ENCODE assay signal across 9 cellular contexts in the genomic region with DNA sequence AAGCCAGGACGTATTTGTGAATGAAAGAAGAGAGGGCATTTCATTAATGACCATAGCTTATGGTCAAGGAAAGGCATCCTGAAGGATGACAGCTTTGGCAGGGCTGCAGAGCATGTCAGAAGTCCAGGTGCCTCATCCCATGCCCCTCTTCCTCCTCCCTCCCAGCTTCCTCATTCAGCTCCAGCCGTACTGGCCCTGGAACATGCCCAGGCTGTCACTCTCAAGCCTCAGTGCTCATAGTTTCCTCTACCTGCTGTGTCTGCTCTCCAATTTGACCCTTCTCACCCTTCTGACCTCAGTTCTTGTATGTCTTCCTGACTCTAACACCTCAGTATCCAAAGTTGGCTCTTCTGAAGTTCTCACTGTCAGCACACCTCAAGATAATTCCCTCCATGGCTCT.
"Had no signal": no experiment of that assay in that cellular context is flagged by ENCODE, and none has a peak within 500 bp of the region (broad histone marks: within the 10 kb centered on the region; RNA-seq: fewer than 3 reads in every experiment).

No MANE protein-coding gene starts in this region.

- H3K4me2 ChIP-seq: GM23338 had no signal

- ATAC-seq: GM23338, K562 had no signal

- FAIRE-seq: H1, H54, HTR-8/SVneo, K562 had no signal

- H2AFZ ChIP-seq: GM23338 had no signal

- DNase-seq: H9, HCEC 1CT, IMR-90, KG1 had no signal

- H3K4me3 ChIP-seq: GM23338, K562 had no signal
